ENCODE assay signal across 12 cellular contexts in genomic region chr15:89081878-89082277, GRCh38. TPM values are rescaled to one million over a fixed set of nuclear protein-coding genes. Genes with fewer than 3 reads are reported as not detected.
DNase-seq lines count a peak whose midpoint lies in the region; ATAC-seq and TF ChIP-seq lines count a peak whose summit lies in the region.
"Had no signal": no experiment of that assay in that cellular context is flagged by ENCODE, and none has a peak within 500 bp of the region (broad histone marks: within the 10 kb centered on the region; RNA-seq: fewer than 3 reads in every experiment).

No MANE protein-coding gene starts in this region.

- H2AFZ ChIP-seq in GM23338 (no peak overlapping the region), PC-3 (ENCODE audit: low read length) (no peak overlapping the region)
- H2AFZ ChIP-seq: GM23248 had no signal

- POLR2A ChIA-PET in PC-3 (lab: Charles Lee; ENCODE audit: unreplicated experiment) = no interaction called here

- H3K36me3 ChIP-seq in BE2C (no peaks in the 10 kb centered on the region), GM23338 (ENCODE audit: insufficient read depth) (no peaks in the 10 kb centered on the region), PC-3 (ENCODE audit: low read depth, low read length) (no peaks in the 10 kb centered on the region), endodermal cell (ENCODE audit: control insufficient read depth, insufficient read depth, low read length) (no peaks in the 10 kb centered on the region)

- H3K4me2 ChIP-seq in GM23338 = no peak overlapping the region
- H3K4me2 ChIP-seq in PC-3 (ENCODE audit: low read length) = no peak overlapping the region

- H3K79me2 ChIP-seq in GM23338 (replicated peaks; ENCODE audit: insufficient read depth) (no peaks in the 10 kb centered on the region), PC-3 (ENCODE audit: low read length) (no peaks in the 10 kb centered on the region)

- H3K27me3 Mint-ChIP-seq in GM23338 (ENCODE audit: insufficient read depth, low read depth, poor library complexity) (peaks cover 1% of the 10 kb centered on the region), endodermal cell (ENCODE audit: insufficient read depth) (no peaks in the 10 kb centered on the region)
- H3K27me3 Mint-ChIP-seq: CD4-positive, alpha-beta T cell had no signal

- no peaks in the 10 kb centered on the region for H4K20me1 ChIP-seq in GM23338 (replicated peaks; ENCODE audit: insufficient read depth)
- no peaks in the 10 kb centered on the region for H4K20me1 ChIP-seq in PC-3 (ENCODE audit: low read length)

- H3K36me3 Mint-ChIP-seq in GM23338 (ENCODE audit: low read depth) (no peaks in the 10 kb centered on the region), endodermal cell (ENCODE audit: low read depth) (no peaks in the 10 kb centered on the region)

- peak; percentile 56 for ATAC-seq in GM23338
- ATAC-seq in PC-3 = peak; percentile 27; the same call in 1 of the 2 replicates
- no peak for ATAC-seq in HG03442 (IDR thresholded peaks at IDR 0.05; ENCODE audit: unreplicated experiment)
- no peak for ATAC-seq in foreskin keratinocyte

- H3K27ac Mint-ChIP-seq in GM23338 (no peak overlapping the region), endodermal cell (no peak overlapping the region)
- H3K27ac Mint-ChIP-seq: CD4-positive, alpha-beta T cell had no signal

- BruUV-seq in PC-3 (replicated peaks; lab: Mats Ljungman, UMichigan) = no TSS peak

- H3K9me3 ChIP-seq in BE2C (no peaks in the 10 kb centered on the region), PC-3 (ENCODE audit: low read length) (no peaks in the 10 kb centered on the region), endodermal cell (ENCODE audit: control insufficient read depth, low read length) (no peaks in the 10 kb centered on the region)
- H3K9me3 ChIP-seq: Caco-2 had no signal

- H3K9ac ChIP-seq in PC-3 (ENCODE audit: low read length) (no peak overlapping the region), endodermal cell (ENCODE audit: extremely low read depth, low read length, poor library complexity, severe bottlenecking) (no peak overlapping the region)
- H3K9ac ChIP-seq: GM23248 had no signal

- DNase-seq in BE2C = peak; percentile 22
- DNase-seq in GM23338 (ENCODE audit: low spot score) = no peak
- no peak for DNase-seq in PC-3
- no peak for DNase-seq in endodermal cell
- no peak for DNase-seq in foreskin keratinocyte
- DNase-seq: ACHN; Caco-2; CD4-positive, alpha-beta T cell; GM23248; H7 had no signal

- H3F3A ChIP-seq in GM23338 (replicated peaks; ENCODE audit: low read depth) (0 out of 2 replicates have a peak, but pooled peaks cover 2% of the 10 kb centered on the region), PC-3 (ENCODE audit: low read length, unreplicated experiment) (no peaks in the 10 kb centered on the region)

- H3K27me3 ChIP-seq in BE2C (no peaks in the 10 kb centered on the region), GM23338 (ENCODE audit: insufficient read depth) (no peaks in the 10 kb centered on the region), PC-3 (ENCODE audit: low read length) (no peaks in the 10 kb centered on the region), endodermal cell (ENCODE audit: control insufficient read depth, insufficient read depth, low read length, poor library complexity, severe bottlenecking) (no peaks in the 10 kb centered on the region), foreskin keratinocyte (no peaks in the 10 kb centered on the region)

- peak; percentile 24; the same call in 1 of the 2 replicates for TF ChIP-seq CTCF in BE2C (IDR thresholded peaks at IDR 0.05; ENCODE audit: low read depth, low read length)
- TF ChIP-seq CTCF in GM23338 (conservative IDR thresholded peaks at IDR 0.05; ENCODE audit: low read depth in 2 of 2) = peak; percentile 24 to 56; a peak in 3 of 4 replicates
- TF ChIP-seq CTCF in PC-3 (conservative IDR thresholded peaks at IDR 0.05; ENCODE audit: low read depth, low read length) = no peak
- peak; percentile 47 for TF ChIP-seq CTCF in endodermal cell (conservative IDR thresholded peaks at IDR 0.05)
- TF ChIP-seq CTCF in foreskin keratinocyte (conservative IDR thresholded peaks at IDR 0.05) = no peak

- CTCF ChIA-PET in PC-3 (lab: Charles Lee) = no interaction called here

- H3K4me3 ChIP-seq in BE2C (ENCODE audit: low read depth, low read length) (no peak overlapping the region), GM23338 (no peak overlapping the region), PC-3 (ENCODE audit: low read length) (no peak overlapping the region), endodermal cell (ENCODE audit: low read length) (no peak overlapping the region)
- H3K4me3 ChIP-seq: GM23248 had no signal

- no peak overlapping the region for H3K27ac ChIP-seq in GM23338 (ENCODE audit: low read depth)
- no peak overlapping the region for H3K27ac ChIP-seq in PC-3 (ENCODE audit: low read length)
- H3K27ac ChIP-seq in endodermal cell (ENCODE audit: low read depth, low read length) = no peak overlapping the region
- no peak overlapping the region for H3K27ac ChIP-seq in foreskin keratinocyte
- H3K27ac ChIP-seq: C4-2B, GM23248 had no signal

- H3K9me3 Mint-ChIP-seq in GM23338 (peaks cover 5% of the 10 kb centered on the region; the same call in 1 of the 3 replicates), endodermal cell (no peaks in the 10 kb centered on the region)
- H3K9me3 Mint-ChIP-seq: CD4-positive, alpha-beta T cell had no signal

- H3K4me3 Mint-ChIP-seq in GM23338 (no peak overlapping the region), endodermal cell (no peak overlapping the region)
- H3K4me3 Mint-ChIP-seq: CD4-positive, alpha-beta T cell had no signal

- H3K4me1 ChIP-seq in BE2C (peaks cover 26% of the 10 kb centered on the region), GM23338 (ENCODE audit: insufficient read depth) (peaks cover 21% of the 10 kb centered on the region), PC-3 (ENCODE audit: insufficient read depth, low read length) (peaks cover 6% of the 10 kb centered on the region), endodermal cell (ENCODE audit: control insufficient read depth, insufficient read depth, low read length) (peaks cover 8% of the 10 kb centered on the region), foreskin keratinocyte (no peaks in the 10 kb centered on the region)
- H3K4me1 ChIP-seq: Caco-2 had no signal

- peaks cover 25% of the 10 kb centered on the region for H3K4me1 Mint-ChIP-seq in GM23338
- peaks cover 12% of the 10 kb centered on the region for H3K4me1 Mint-ChIP-seq in endodermal cell

- intact Hi-C loops in PC-3 (cut with micrococcal nuclease) = no loop called here

- H3K9me2 ChIP-seq in GM23338 (ENCODE audit: insufficient read depth) (no peaks in the 10 kb centered on the region), PC-3 (replicated peaks; ENCODE audit: low read length) (no peaks in the 10 kb centered on the region)

- WGBS in endodermal cell (ENCODE audit: insufficient coverage in 1 of 2, insufficient read length in 1 of 2), 2 experiments = 90% methylated on average over 1 of the region's 1 CpG; no CpG with 5 or more reads in 1 of the 2 experiments

TF ChIP-seq in GM23338, 12 proteins besides CTCF, POLR2A, EP300 and RAD21 (continues in another document):
- TF ChIP-seq ZNF331 (CRISPR knock-in tag; IDR thresholded peaks at IDR 0.05; ENCODE audit: low read depth) (no peak), POLR2AphosphoS5 (IDR thresholded peaks at IDR 0.05; ENCODE audit: low read depth) (no peak), CREB1 (CRISPR knock-in tag; IDR thresholded peaks at IDR 0.05; ENCODE audit: low read depth) (no peak), EZH2phosphoT487 (IDR thresholded peaks at IDR 0.05; ENCODE audit: unreplicated experiment) (no peak), ZNF114 (CRISPR knock-in tag; IDR thresholded peaks at IDR 0.05) (no peak), JUNB (IDR thresholded peaks at IDR 0.05; ENCODE audit: unreplicated experiment) (no peak), NANOG (IDR thresholded peaks at IDR 0.05; ENCODE audit: borderline replicate concordance) (no peak), ETS1 (IDR thresholded peaks at IDR 0.05) (no peak)

RNA-seq across cellular contexts. Expression of gene ABHD2, which starts 6.4 kb away (rescaled TPM):
- polyA plus RNA-seq in BE2C (2012; ENCODE audit: insufficient read depth, insufficient read length, low read depth) = 45.7 TPM
- total RNA-seq in GM23338 (2014; rRNA removed; shearing (Covaris generic)) = 15.2 and 15.7 TPM in 2 replicates
- polyA plus RNA-seq in GM23338 (2016; fragmentation: Nextera tagmentation; extraction: Ambion mirVana) (5.2 and 5.3 TPM in 2 replicates), foreskin keratinocyte (4.9 and 6.5 TPM in 2 replicates)
- total RNA-seq in PC-3 (2014; rRNA removed) (31.4 and 34.0 TPM in 2 replicates), endodermal cell (10 to 100 TPM; 24.1 to 26.0 TPM), foreskin keratinocyte (32.7 and 41.4 TPM in 2 replicates)
- polyA plus RNA-seq in endodermal cell (2013, experiment 1 of 2) = 18.6 TPM
- polyA plus RNA-seq in endodermal cell (2013, experiment 2 of 2) = 18.1 TPM

Comparison
In these comparisons a context has a peak if more than half of its experiments do, and no peak if none do; other contexts are left out.
1. CTCF ChIP-seq: peak in BE2C (single experiment), GM23338 (2 of 2) and endodermal cell (single experiment); none in PC-3 (single experiment) and foreskin keratinocyte (single experiment).
2. ATAC-seq: peak in GM23338 (single experiment) and PC-3 (single experiment); none in HG03442 (single experiment) and foreskin keratinocyte (single experiment).